32 cellular contexts compared by ENCODE assay signal in genomic region chr10:26052326-26052725, GRCh38.
"Had no signal": no experiment of that assay in that cellular context is flagged by ENCODE, and none has a peak within 500 bp of the region (broad histone marks: within the 10 kb centered on the region; RNA-seq: fewer than 3 reads in every experiment).

No MANE protein-coding gene starts in this region.

- H3K4me2 ChIP-seq: KMS-11 had no signal

- H3K9me3 ChIP-seq: MG63 had no signal

- H3K27ac ChIP-seq: KMS-11 had no signal

- H3K9ac ChIP-seq: KMS-11 had no signal

- H3K36me3 ChIP-seq: MG63 had no signal

- DNase-seq: Karpas-422, Kasumi-1, KG1, MG63, MM.1S, MV-4-11, NCI-H1048, NCI-H1092, NCI-H1092 treated with DMSO at 0.1 percent for 48 hours, NCI-H1105, NCI-H1105 treated with DMSO at 0.1 percent for 48 hours, NCI-H1417 treated with DMSO at 0.1 percent for 48 hours, NCI-H1436, NCI-H1436 treated with DMSO at 0.1 percent for 48 hours, NCI-H146, NCI-H1694, NCI-H1694 treated with DMSO at 0.1 percent for 48 hours, NCI-H187, NCI-H187 treated with DMSO at 0.1 percent for 48 hours, NCI-H1930, NCI-H2029, NCI-H2029 treated with DMSO at 0.1 percent for 48 hours, NCI-H2081, NCI-H2081 treated with DMSO at 0.1 percent for 48 hours, NCI-H2107, NCI-H2171, NCI-H2171 treated with DMSO at 0.1 percent for 48 hours, NCI-H345, NCI-H446, NCI-H446 treated with DMSO at 0.1 percent for 48 hours, NCI-H510A had no signal

- H3K4me3 ChIP-seq: MG63 had no signal

- H3K27me3 ChIP-seq: MG63 had no signal
